29 cellular contexts compared by ENCODE assay signal in genomic region chr5:73997936-73998335, GRCh38.
DNase-seq lines count a peak whose midpoint lies in the region; ATAC-seq and TF ChIP-seq lines count a peak whose summit lies in the region.
"Had no signal": no experiment of that assay in that cellular context is flagged by ENCODE, and none has a peak within 500 bp of the region (broad histone marks: within the 10 kb centered on the region; RNA-seq: fewer than 3 reads in every experiment).

No MANE protein-coding gene starts in this region.

- CTCF ChIA-PET in SK-N-SH (lab: Yijun Ruan, JAX), result interaction anchor here (0.6 to 1.5 kb wide), 3 partner anchors 11 to 197 kb away, joined by 3 to 6 read pairs (median 4); no protein-coding TSS in a partner anchor

- H3K4me2 ChIP-seq in SK-N-SH, result no peak overlapping the region

- TF ChIP-seq POLR2A in Peyer's patch (IDR thresholded peaks at IDR 0.05), result no peak

- H3K4me1 ChIP-seq in SK-N-SH (ENCODE audit: control insufficient read depth in 1 of 2, insufficient read depth in 2 of 2, low read depth in 1 of 2, low read length in 1 of 2) (no peaks in the 10 kb centered on the region), Peyer's patch (no peaks in the 10 kb centered on the region)
- H3K4me1 ChIP-seq: pancreas had no signal

- H3K27me3 ChIP-seq in SK-N-SH (ENCODE audit: insufficient read depth) (no peaks in the 10 kb centered on the region), Peyer's patch (no peaks in the 10 kb centered on the region)
- H3K27me3 ChIP-seq: pancreas had no signal

- H3K9me3 ChIP-seq in SK-N-SH (no peaks in the 10 kb centered on the region), Peyer's patch (no peaks in the 10 kb centered on the region)
- H3K9me3 ChIP-seq: pancreas had no signal

- H3K36me3 ChIP-seq in SK-N-SH (replicated peaks in 1 of 2; ENCODE audit: control insufficient read depth in 1 of 2, insufficient read depth in 2 of 2, low read length in 1 of 2) (no peaks in the 10 kb centered on the region), Peyer's patch (no peaks in the 10 kb centered on the region)
- H3K36me3 ChIP-seq: pancreas had no signal

- no peaks in the 10 kb centered on the region for H4K20me1 ChIP-seq in SK-N-SH (ENCODE audit: insufficient read depth)

- H3K4me3 ChIP-seq in fibroblast of pulmonary artery (replicated peaks; ENCODE audit: low read depth, low read length) (no peak overlapping the region), SK-N-SH (ENCODE audit: low read depth in 2 of 2, low read length in 1 of 2) (no peak overlapping the region), Peyer's patch (no peak overlapping the region)
- H3K4me3 ChIP-seq: coronary artery, pancreas had no signal

- peak; percentile 51 for DNase-seq in NCI-H748 (lab: John Stamatoyannopoulos, UW; ENCODE audit: unreplicated experiment)
- DNase-seq in NCI-H748 treated with DMSO at 0.1 percent for 48 hours (lab: John Stamatoyannopoulos, UW), result no peak
- DNase-seq in amniotic epithelial cell (ENCODE audit: low read depth), result peak; percentile 36
- peak; percentile 20 for DNase-seq in fibroblast of pulmonary artery (ENCODE audit: low read depth)
- DNase-seq in SK-N-SH, result no peak
- DNase-seq in globus pallidus (ENCODE audit: low spot score), result no peak
- DNase-seq in Peyer's patch, result no peak
- DNase-seq: 8988T; activated CD8-positive, alpha-beta memory T cell treated with anti-CD3 and anti-CD28 coated beads, Interleukin-2, amount 50 U/mL, for 48 hours; activated CD8-positive, alpha-beta T cell treated with anti-CD3 and anti-CD28 coated beads for 36 hours; amygdala; DMS79 treated with DMSO at 0.1 percent for 48 hours; effector memory CD4-positive, alpha-beta T cell; erythroblast; foreskin melanocyte; HCEC 1CT; Kasumi-1; MV-4-11; NCI-H1436 treated with DMSO at 0.1 percent for 48 hours; NCI-H2107; OCI-M1; pancreas; small intestine; stimulated activated naive B cell treated with anti-CD40 and anti-IgM and Interleukin-4, amounts not matched to agents 10 μg/mL and 1 μg/mL and 100 μg/mL, for 72 hours; substantia nigra had no signal

- no peaks in the 10 kb centered on the region for H3F3A ChIP-seq in SK-N-SH (replicated peaks; ENCODE audit: insufficient read depth)

- no peak for TF ChIP-seq EP300 in SK-N-SH (IDR thresholded peaks at IDR 0.05; ENCODE audit: borderline replicate concordance in 1 of 2, low read depth in 1 of 2, low read length in 1 of 2)

- H3K9ac ChIP-seq in SK-N-SH, result no peak overlapping the region

- H3K27ac ChIP-seq in SK-N-SH (ENCODE audit: low read depth in 2 of 2, low read length in 1 of 2), result no peak overlapping the region
- no peak overlapping the region for H3K27ac ChIP-seq in Peyer's patch
- H3K27ac ChIP-seq: coronary artery, pancreas had no signal

- TF ChIP-seq RAD21 in SK-N-SH (IDR thresholded peaks at IDR 0.05; ENCODE audit: low read length), result no peak

- no peaks in the 10 kb centered on the region for H3K79me2 ChIP-seq in SK-N-SH (ENCODE audit: insufficient read depth)

- TF ChIP-seq CTCF in fibroblast of pulmonary artery (IDR thresholded peaks at IDR 0.05; ENCODE audit: low read length, missing control alignments) (no peak), SK-N-SH (IDR thresholded peaks at IDR 0.05) (no peak), Peyer's patch (IDR thresholded peaks at IDR 0.05) (no peak)

- no peak for ATAC-seq in HG02610 (IDR thresholded peaks at IDR 0.05; ENCODE audit: unreplicated experiment)
- ATAC-seq: activated CD8-positive, alpha-beta T cell treated with anti-CD3 and anti-CD28 coated beads for 36 hours; activated T-helper 17 cell treated with anti-CD3 and anti-CD28 coated beads, Interleukin-2, amount 50 U/mL, for 72 hours; pancreas; SK-N-SH treated with all-trans-retinoic acid at 6 μM for 48 hours; stimulated activated naive B cell treated with anti-CD40 and anti-IgM and Interleukin-4, amounts not matched to agents 10 μg/mL and 1 μg/mL and 100 μg/mL, for 72 hours had no signal

- POLR2A ChIA-PET in SK-N-SH (lab: Yijun Ruan, JAX), result no interaction called here

- no peak overlapping the region for H2AFZ ChIP-seq in SK-N-SH (ENCODE audit: low read depth)

- no peaks in the 10 kb centered on the region for H3K9me2 ChIP-seq in SK-N-SH

TF ChIP-seq in SK-N-SH, 30 proteins besides CTCF, POLR2A, EP300 and RAD21 (continues in another document):
- no peak for TF ChIP-seq CHD2 (IDR thresholded peaks at IDR 0.05; ENCODE audit: low read length, partially characterized antibody)
- no peak for TF ChIP-seq EZH2phosphoT487 (IDR thresholded peaks at IDR 0.05; ENCODE audit: borderline replicate concordance, low read depth)
- TF ChIP-seq ELF1 (IDR thresholded peaks at IDR 0.05), result no peak
- TF ChIP-seq SMC3 (IDR thresholded peaks at IDR 0.05; ENCODE audit: low read depth, low read length), result no peak
- TF ChIP-seq PBX3 (IDR thresholded peaks at IDR 0.05), result no peak
- TF ChIP-seq, protein P1, sequence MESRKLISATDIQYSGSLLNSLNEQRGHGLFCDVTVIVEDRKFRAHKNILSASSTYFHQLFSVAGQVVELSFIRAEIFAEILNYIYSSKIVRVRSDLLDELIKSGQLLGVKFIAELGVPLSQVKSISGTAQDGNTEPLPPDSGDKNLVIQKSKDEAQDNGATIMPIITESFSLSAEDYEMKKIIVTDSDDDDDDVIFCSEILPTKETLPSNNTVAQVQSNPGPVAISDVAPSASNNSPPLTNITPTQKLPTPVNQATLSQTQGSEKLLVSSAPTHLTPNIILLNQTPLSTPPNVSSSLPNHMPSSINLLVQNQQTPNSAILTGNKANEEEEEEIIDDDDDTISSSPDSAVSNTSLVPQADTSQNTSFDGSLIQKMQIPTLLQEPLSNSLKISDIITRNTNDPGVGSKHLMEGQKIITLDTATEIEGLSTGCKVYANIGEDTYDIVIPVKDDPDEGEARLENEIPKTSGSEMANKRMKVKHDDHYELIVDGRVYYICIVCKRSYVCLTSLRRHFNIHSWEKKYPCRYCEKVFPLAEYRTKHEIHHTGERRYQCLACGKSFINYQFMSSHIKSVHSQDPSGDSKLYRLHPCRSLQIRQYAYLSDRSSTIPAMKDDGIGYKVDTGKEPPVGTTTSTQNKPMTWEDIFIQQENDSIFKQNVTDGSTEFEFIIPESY (IDR thresholded peaks at IDR 0.05; ENCODE audit: borderline replicate concordance, low read depth), result no peak
- TF ChIP-seq FOXJ3 (CRISPR knock-in tag; IDR thresholded peaks at IDR 0.05), result no peak
- no peak for TF ChIP-seq IRF3 (IDR thresholded peaks at IDR 0.05; ENCODE audit: low read depth, low read length)
- no peak for TF ChIP-seq GABPA (IDR thresholded peaks at IDR 0.05; ENCODE audit: low read depth)
- TF ChIP-seq MEF2A (IDR thresholded peaks at IDR 0.05; ENCODE audit: borderline replicate concordance, low read depth), result no peak
- TF ChIP-seq, protein P2, sequence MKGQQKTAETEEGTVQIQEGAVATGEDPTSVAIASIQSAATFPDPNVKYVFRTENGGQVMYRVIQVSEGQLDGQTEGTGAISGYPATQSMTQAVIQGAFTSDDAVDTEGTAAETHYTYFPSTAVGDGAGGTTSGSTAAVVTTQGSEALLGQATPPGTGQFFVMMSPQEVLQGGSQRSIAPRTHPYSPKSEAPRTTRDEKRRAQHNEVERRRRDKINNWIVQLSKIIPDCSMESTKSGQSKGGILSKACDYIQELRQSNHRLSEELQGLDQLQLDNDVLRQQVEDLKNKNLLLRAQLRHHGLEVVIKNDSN (IDR thresholded peaks at IDR 0.05; ENCODE audit: borderline replicate concordance, low read depth), result no peak
- TF ChIP-seq REST (IDR thresholded peaks at IDR 0.05; ENCODE audit: low read depth, low read length), result no peak
- TF ChIP-seq TEAD4 (IDR thresholded peaks at IDR 0.05; ENCODE audit: borderline replicate concordance, insufficient read depth), result no peak

Comparison
In these comparisons a context has a peak if more than half of its experiments do, and no peak if none do; other contexts are left out.
1. DNase-seq: peak in NCI-H748 (single experiment), amniotic epithelial cell (single experiment) and fibroblast of pulmonary artery (single experiment); none in NCI-H748 treated with DMSO at 0.1 percent for 48 hours (single experiment), SK-N-SH (single experiment), globus pallidus (single experiment) and Peyer's patch (0 of 3).